Comparison of ENCODE assay signal across 1 cellular context in genomic region chr10:127948791-127949190, GRCh38.
TF ChIP-seq lines count a peak whose summit lies in the region.

No MANE protein-coding gene starts in this region.

TF ChIP-seq in HepG2, 621 proteins besides CTCF, POLR2A, EP300 and RAD21:
- no peak for TF ChIP-seq SRSF9 (IDR thresholded peaks at IDR 0.05; ENCODE audit: borderline replicate concordance, insufficient read depth, low read depth, low read length, poor library complexity, severe bottlenecking)
- TF ChIP-seq ZNF709 (CRISPR knock-in tag; IDR thresholded peaks at IDR 0.05) = no peak
- TF ChIP-seq ZNF251 (CRISPR knock-in tag; IDR thresholded peaks at IDR 0.05) = no peak
- TF ChIP-seq ZNF20 (CRISPR knock-in tag; IDR thresholded peaks at IDR 0.05) = no peak
- no peak for TF ChIP-seq KDM5B (CRISPR knock-in tag; IDR thresholded peaks at IDR 0.05; ENCODE audit: borderline replicate concordance)
- no peak for TF ChIP-seq CSRNP2 (CRISPR knock-in tag; conservative IDR thresholded peaks at IDR 0.05; ENCODE audit: low read depth)
- no peak for TF ChIP-seq EHMT2 (IDR thresholded peaks at IDR 0.05; ENCODE audit: borderline replicate concordance, low read depth, low read length)
- TF ChIP-seq HCFC1 (IDR thresholded peaks at IDR 0.05; ENCODE audit: low read depth, low read length) = no peak
- TF ChIP-seq GRHL1 (CRISPR knock-in tag; conservative IDR thresholded peaks at IDR 0.05) = no peak
- TF ChIP-seq ZNF766 (CRISPR knock-in tag; IDR thresholded peaks at IDR 0.05; ENCODE audit: borderline replicate concordance) = no peak
- TF ChIP-seq ZNF121 (CRISPR knock-in tag; IDR thresholded peaks at IDR 0.05) = no peak
- no peak for TF ChIP-seq SP140L (CRISPR knock-in tag; IDR thresholded peaks at IDR 0.05; ENCODE audit: borderline replicate concordance)
- no peak for TF ChIP-seq TOPORS (CRISPR knock-in tag; IDR thresholded peaks at IDR 0.05)
- no peak for TF ChIP-seq ZNF318 (CRISPR knock-in tag; IDR thresholded peaks at IDR 0.05)
- TF ChIP-seq GZF1 (CRISPR knock-in tag; IDR thresholded peaks at IDR 0.05) = no peak
- no peak for TF ChIP-seq CCDC6 (CRISPR knock-in tag; IDR thresholded peaks at IDR 0.05)
- TF ChIP-seq ZNF34 (CRISPR knock-in tag; IDR thresholded peaks at IDR 0.05; ENCODE audit: borderline replicate concordance) = no peak
